9 cellular contexts compared by ENCODE assay signal in genomic region chr1:3676581-3677410, GRCh38. TPM values are rescaled to one million over a fixed set of nuclear protein-coding genes. Genes with fewer than 3 reads are reported as not detected.
A peak's percentile ranks its signal among the peaks of the same experiment; 100 is the strongest.
DNase-seq lines count a peak whose midpoint lies in the region; ATAC-seq and TF ChIP-seq lines count a peak whose summit lies in the region.
"Had no signal": no experiment of that assay in that cellular context is flagged by ENCODE, and none has a peak within 500 bp of the region (broad histone marks: within the 10 kb centered on the region; RNA-seq: fewer than 3 reads in every experiment).

No MANE protein-coding gene starts in this region.

- BruUV-seq in A673 (replicated peaks; lab: Mats Ljungman, UMichigan), result no TSS peak

- H3K27ac Mint-ChIP-seq in natural killer cell treated with Interleukin-12 subunit alpha and Interleukin-12 subunit beta and Interleukin-15 and Interleukin-18, amount 100 ng/mL, for 72 hours, result peak overlapping the region in 1 of 2 donors; percentile 66
- H3K27ac Mint-ChIP-seq in natural killer cell (no peak overlapping the region), immature natural killer cell (no peak overlapping the region)

- no peaks in the 10 kb centered on the region for H3K9me3 ChIP-seq in A673 (ENCODE audit: low read depth, low read length, poor library complexity, severe bottlenecking)

- H3K4me3 ChIP-seq in dorsolateral prefrontal cortex (no peak overlapping the region), A673 (ENCODE audit: low read depth, low read length, poor library complexity, severe bottlenecking) (no peak overlapping the region)

- CTCF ChIA-PET in A673 (lab: Charles Lee), result no interaction called here

- peaks cover 19 to 23% of the 10 kb centered on the region in 2 donors for H3K4me1 Mint-ChIP-seq in natural killer cell treated with Interleukin-12 subunit alpha and Interleukin-12 subunit beta and Interleukin-15 and Interleukin-18, amount 100 ng/mL, for 72 hours (ENCODE audit: low read depth in 2 of 2)
- peaks cover 0 to 14% of the 10 kb centered on the region in 2 donors for H3K4me1 Mint-ChIP-seq in natural killer cell
- H3K4me1 Mint-ChIP-seq in immature natural killer cell, result peaks cover 0 to 6% of the 10 kb centered on the region in 2 donors

- no peaks in the 10 kb centered on the region for H3K36me3 ChIP-seq in A673 (ENCODE audit: insufficient read depth, low read length, poor library complexity, severe bottlenecking)

- peak; percentile 53 for DNase-seq in natural killer cell treated with Interleukin-12 subunit alpha and Interleukin-12 subunit beta and Interleukin-15 and Interleukin-18, amount 100 ng/mL, for 72 hours (ENCODE audit: low spot score)
- no peak for DNase-seq in natural killer cell
- DNase-seq in NOMO-1 treated with DMSO at 0.1 percent for 48 hours (lab: John Stamatoyannopoulos, UW; ENCODE audit: unreplicated experiment), result peak; percentile 15
- DNase-seq in superior temporal gyrus (ENCODE audit: extremely low spot score), result no peak
- no peak for DNase-seq in dorsolateral prefrontal cortex
- no peak for DNase-seq in A673 (ENCODE audit: low spot score)
- no peak for DNase-seq in immature natural killer cell
- DNase-seq: CD8-positive, alpha-beta memory T cell had no signal

- peak; percentile 50 to 70 for ATAC-seq in natural killer cell treated with Interleukin-12 subunit alpha and Interleukin-12 subunit beta and Interleukin-15 and Interleukin-18, amount 100 ng/mL, for 72 hours
- no peak for ATAC-seq in natural killer cell
- peak; percentile 69 for ATAC-seq in HG02840 (IDR thresholded peaks at IDR 0.05; ENCODE audit: low FRiP score, unreplicated experiment)

- H3K27ac ChIP-seq in dorsolateral prefrontal cortex (no peak overlapping the region), A673 (ENCODE audit: low read depth, low read length, poor library complexity, severe bottlenecking) (no peak overlapping the region)

- no peaks in the 10 kb centered on the region for H3K36me3 Mint-ChIP-seq in natural killer cell treated with Interleukin-12 subunit alpha and Interleukin-12 subunit beta and Interleukin-15 and Interleukin-18, amount 100 ng/mL, for 72 hours
- H3K36me3 Mint-ChIP-seq in natural killer cell (no peaks in the 10 kb centered on the region), immature natural killer cell (no peaks in the 10 kb centered on the region)

- H3K27me3 Mint-ChIP-seq in natural killer cell treated with Interleukin-12 subunit alpha and Interleukin-12 subunit beta and Interleukin-15 and Interleukin-18, amount 100 ng/mL, for 72 hours, result peaks cover 8 to 13% of the 10 kb centered on the region in 2 donors
- H3K27me3 Mint-ChIP-seq in natural killer cell (ENCODE audit: low read depth in 2 of 2) (peaks cover 0 to 8% of the 10 kb centered on the region in 2 donors), immature natural killer cell (ENCODE audit: low read depth in 3 of 3) (peaks cover 1 to 3% (median 2%) of the 10 kb centered on the region in 3 donors)

- intact Hi-C loops in natural killer cell (cut with micrococcal nuclease) (no loop called here), dorsolateral prefrontal cortex (cut with DNase I) (no loop called here), A673 (cut with micrococcal nuclease; ENCODE audit: unreplicated experiment) (no loop called here)

- H3K4me1 ChIP-seq in A673 (ENCODE audit: insufficient read depth, low read length, poor library complexity, severe bottlenecking), result peaks cover 9% of the 10 kb centered on the region

- TF ChIP-seq CTCF in natural killer cell (IDR thresholded peaks at IDR 0.05), result no peak
- TF ChIP-seq CTCF in dorsolateral prefrontal cortex (IDR thresholded peaks at IDR 0.05 in 54 of 56, conservative IDR thresholded peaks at IDR 0.05 in 2 of 56; ENCODE audit: low read depth in 1 of 56, partially characterized antibody in 56 of 56), result no peak
- TF ChIP-seq CTCF in A673 (conservative IDR thresholded peaks at IDR 0.05; ENCODE audit: low read depth, low read length), result no peak

- no peaks in the 10 kb centered on the region for H3K9me3 Mint-ChIP-seq in natural killer cell treated with Interleukin-12 subunit alpha and Interleukin-12 subunit beta and Interleukin-15 and Interleukin-18, amount 100 ng/mL, for 72 hours
- no peaks in the 10 kb centered on the region for H3K9me3 Mint-ChIP-seq in natural killer cell
- H3K9me3 Mint-ChIP-seq in immature natural killer cell, result no peaks in the 10 kb centered on the region
- H3K9me3 Mint-ChIP-seq: CD8-positive, alpha-beta memory T cell had no signal

- peak overlapping the region; percentile 44 for H3K4me3 Mint-ChIP-seq in natural killer cell treated with Interleukin-12 subunit alpha and Interleukin-12 subunit beta and Interleukin-15 and Interleukin-18, amount 100 ng/mL, for 72 hours
- H3K4me3 Mint-ChIP-seq in natural killer cell, result no peak overlapping the region
- no peak overlapping the region for H3K4me3 Mint-ChIP-seq in immature natural killer cell

- POLR2A ChIA-PET in A673 (lab: Charles Lee; ENCODE audit: low non-redundant PET), result no interaction called here

- H3K27me3 ChIP-seq in dorsolateral prefrontal cortex (peaks cover 0 to 11% (median 0%) of the 10 kb centered on the region in 45 donors), A673 (replicated peaks; ENCODE audit: insufficient read depth, low read depth, low read length, poor library complexity) (no peaks in the 10 kb centered on the region)

RNA-seq across cellular contexts. Expression of gene TP73, which starts 24.5 kb away (rescaled TPM):
- 1 to 10 TPM; 1.5 to 5.7 TPM for total RNA-seq in natural killer cell treated with Interleukin-12 subunit alpha and Interleukin-12 subunit beta and Interleukin-15 and Interleukin-18, amount 100 ng/mL, for 72 hours
- total RNA-seq in natural killer cell (under 1 TPM; 0.28 to 0.50 (median 0.39) TPM), dorsolateral prefrontal cortex (under 1 TPM in 65 of 120 experiments, not detected in 55; 0.10 to 0.85 (median 0.25) TPM), A673 (2021) (10.0 and 12.3 TPM in 2 replicates)
- not detected for polyA plus RNA-seq in immature natural killer cell

RNA-seq across cellular contexts. Expression of gene WRAP73, which starts 26.9 kb away (rescaled TPM):
- total RNA-seq in natural killer cell treated with Interleukin-12 subunit alpha and Interleukin-12 subunit beta and Interleukin-15 and Interleukin-18, amount 100 ng/mL, for 72 hours, result 10 to 100 TPM; 27.6 to 51.3 TPM
- total RNA-seq in natural killer cell (10 to 100 TPM; 27.8 to 35.4 (median 30.1) TPM), dorsolateral prefrontal cortex (10 to 100 TPM; 13.3 to 33.0 (median 22.0) TPM), A673 (2021) (41.2 and 41.8 TPM in 2 replicates)
- polyA plus RNA-seq in immature natural killer cell, result 10 to 100 TPM; 19.9 to 26.8 (median 21.1) TPM

RNA-seq across cellular contexts. Expression of gene TPRG1L, which starts 52.0 kb away (rescaled TPM):
- total RNA-seq in natural killer cell treated with Interleukin-12 subunit alpha and Interleukin-12 subunit beta and Interleukin-15 and Interleukin-18, amount 100 ng/mL, for 72 hours, result 10 to 100 TPM; 11.9 to 18.4 TPM
- total RNA-seq in natural killer cell, result 10 to 100 TPM; 36.2 to 46.7 (median 37.9) TPM
- total RNA-seq in dorsolateral prefrontal cortex, result 100 to 1,000 TPM in 101 of 120 experiments, 10 to 100 TPM in 19; 52.0 to 163 (median 121) TPM
- total RNA-seq in A673 (2021), result 13.4 and 13.7 TPM in 2 replicates
- polyA plus RNA-seq in immature natural killer cell, result 10 to 100 TPM; 36.2 to 43.4 (median 40.3) TPM

Comparison
In these comparisons a context has a peak if more than half of its experiments do, and no peak if none do; other contexts are left out.
1. ATAC-seq: peak in natural killer cell treated with Interleukin-12 subunit alpha and Interleukin-12 subunit beta and Interleukin-15 and Interleukin-18, amount 100 ng/mL, for 72 hours (2 of 2) and HG02840 (single experiment); none in natural killer cell (0 of 3).
2. DNase-seq: peak in natural killer cell treated with Interleukin-12 subunit alpha and Interleukin-12 subunit beta and Interleukin-15 and Interleukin-18, amount 100 ng/mL, for 72 hours (single experiment) and NOMO-1 treated with DMSO at 0.1 percent for 48 hours (single experiment); none in natural killer cell (single experiment), superior temporal gyrus (single experiment), dorsolateral prefrontal cortex (0 of 10), A673 (single experiment) and immature natural killer cell (0 of 3).